Comparison of ENCODE assay signal across 28 cellular contexts in the genomic region with DNA sequence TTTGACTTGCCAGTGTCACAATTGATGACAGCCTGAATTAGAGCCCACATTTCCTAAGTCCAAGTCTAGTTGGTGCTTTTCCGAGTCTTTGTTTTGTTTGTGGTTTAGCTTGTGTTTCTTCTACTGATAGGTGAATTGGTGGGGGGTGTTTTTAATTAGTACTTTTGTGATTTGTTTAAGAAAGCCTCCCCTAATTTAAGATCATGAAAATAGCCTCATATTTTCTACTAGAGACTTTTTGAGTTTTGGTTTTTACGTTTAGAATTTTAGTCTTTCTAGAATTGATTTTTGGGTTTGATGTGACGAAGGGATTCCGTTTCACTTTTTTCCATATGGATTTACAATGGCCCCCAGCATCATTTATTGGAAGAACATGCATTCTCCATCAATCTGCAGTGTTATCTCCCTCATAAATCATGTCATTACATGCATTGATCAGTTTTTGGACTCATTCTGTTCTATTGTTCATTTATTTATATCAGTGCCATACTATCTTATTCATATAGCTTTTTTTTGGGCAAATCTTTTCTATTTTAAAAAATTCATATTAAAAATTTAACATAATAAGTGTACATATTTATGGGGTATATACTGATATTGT.
"Had no signal": no experiment of that assay in that cellular context is flagged by ENCODE, and none has a peak within 500 bp of the region (broad histone marks: within the 10 kb centered on the region; RNA-seq: fewer than 3 reads in every experiment).

No MANE protein-coding gene starts in this region.

- H3K4me3 ChIP-seq: ascending aorta, sigmoid colon, uterus had no signal

- H3K36me3 ChIP-seq: ascending aorta, sigmoid colon, uterus had no signal

- H3K4me3 Mint-ChIP-seq: activated CD4-positive, alpha-beta memory T cell treated with anti-CD3 and anti-CD28 coated beads, Interleukin-2, amount 10 ng/mL, durations not matched to agents 7 days and 5 days; activated CD4-positive, alpha-beta T cell treated with anti-CD3 and anti-CD28 coated beads, Interleukin-2, amount 10 ng/mL, durations not matched to agents 7 days and 5 days; activated naive CD4-positive, alpha-beta T cell treated with anti-CD3 and anti-CD28 coated beads, Interleukin-2, amount 10 ng/mL, durations not matched to agents 7 days and 5 days; activated naive CD8-positive, alpha-beta T cell treated with anti-CD3 and anti-CD28 coated beads, Interleukin-2, amount 10 ng/mL, durations not matched to agents 7 days and 5 days; activated T-cell treated with anti-CD3 and anti-CD28 coated beads, Interleukin-2, amount 50 U/mL, for 24 hours; brain; dendritic cell treated with granulocyte-macrophage colony-stimulating factor and Interleukin-4, amounts not matched to agents 40 ng/mL and 50 ng/mL, for 4 days; immature natural killer cell; nephron; stimulated activated effector memory CD8-positive, alpha-beta T cell treated with anti-CD3 and anti-CD28 coated beads, Interleukin-12 subunit alpha, Interleukin-12 subunit beta, amount 100 ng/mL, for 72 hours; stimulated activated naive CD8-positive, alpha-beta T cell treated with anti-CD3 and anti-CD28 coated beads, Interleukin-15, Interleukin-2, amounts not matched to agents 100 ng/mL and 50 ng/mL, for 24 hours; type B pancreatic cell had no signal

- FAIRE-seq: frontal cortex, kidney, small intestine had no signal

- ATAC-seq: stimulated activated effector memory CD8-positive, alpha-beta T cell treated with anti-CD3 and anti-CD28 coated beads, Interleukin-12 subunit alpha, Interleukin-12 subunit beta, amount 100 ng/mL, for 72 hours had no signal

- DNase-seq: activated CD4-positive, alpha-beta memory T cell treated with anti-CD3 and anti-CD28 coated beads, Interleukin-2, amount 10 ng/mL, durations not matched to agents 7 days and 5 days; activated CD4-positive, alpha-beta T cell treated with anti-CD3 and anti-CD28 coated beads for 1 hour; activated CD4-positive, alpha-beta T cell treated with anti-CD3 and anti-CD28 coated beads, Interleukin-2, amount 10 ng/mL, durations not matched to agents 7 days and 5 days; activated CD8-positive, alpha-beta memory T cell treated with anti-CD3 and anti-CD28 coated beads, Interleukin-2, amount 50 U/mL, for 48 hours; activated gamma-delta T cell; activated naive CD4-positive, alpha-beta T cell treated with anti-CD3 and anti-CD28 coated beads, Interleukin-2, amount 10 ng/mL, durations not matched to agents 7 days and 5 days; activated naive CD8-positive, alpha-beta T cell treated with anti-CD3 and anti-CD28 coated beads, Interleukin-2, amount 10 ng/mL, durations not matched to agents 7 days and 5 days; activated T-cell treated with anti-CD3 and anti-CD28 coated beads, Interleukin-2, amount 50 U/mL, for 24 hours; caudate nucleus; effector CD4-positive, alpha-beta T cell; glutamatergic neuron; hypothalamus; immature natural killer cell; kidney; sigmoid colon; small intestine; stimulated activated CD4-positive, alpha-beta T cell treated with anti-CD3 and anti-CD28 coated beads, Interleukin-4, amount 100 ng/mL, for 24 hours; uterus had no signal

- H3K27me3 ChIP-seq: ascending aorta, sigmoid colon, uterus had no signal

- H3K4me1 Mint-ChIP-seq: activated CD4-positive, alpha-beta memory T cell treated with anti-CD3 and anti-CD28 coated beads, Interleukin-2, amount 10 ng/mL, durations not matched to agents 7 days and 5 days; activated CD4-positive, alpha-beta T cell treated with anti-CD3 and anti-CD28 coated beads, Interleukin-2, amount 10 ng/mL, durations not matched to agents 7 days and 5 days; activated naive CD4-positive, alpha-beta T cell treated with anti-CD3 and anti-CD28 coated beads, Interleukin-2, amount 10 ng/mL, durations not matched to agents 7 days and 5 days; activated naive CD8-positive, alpha-beta T cell treated with anti-CD3 and anti-CD28 coated beads, Interleukin-2, amount 10 ng/mL, durations not matched to agents 7 days and 5 days; stimulated activated effector memory CD8-positive, alpha-beta T cell treated with anti-CD3 and anti-CD28 coated beads, Interleukin-12 subunit alpha, Interleukin-12 subunit beta, amount 100 ng/mL, for 72 hours had no signal

- H3K27ac ChIP-seq: ascending aorta, epithelial cell of prostate had no signal

- H3K9me3 ChIP-seq: ascending aorta, sigmoid colon, uterus had no signal

- H3K4me1 ChIP-seq: ascending aorta, uterus had no signal

- H3K27ac Mint-ChIP-seq: activated CD4-positive, alpha-beta memory T cell treated with anti-CD3 and anti-CD28 coated beads, Interleukin-2, amount 10 ng/mL, durations not matched to agents 7 days and 5 days; activated CD4-positive, alpha-beta T cell treated with anti-CD3 and anti-CD28 coated beads, Interleukin-2, amount 10 ng/mL, durations not matched to agents 7 days and 5 days; activated naive CD4-positive, alpha-beta T cell treated with anti-CD3 and anti-CD28 coated beads, Interleukin-2, amount 10 ng/mL, durations not matched to agents 7 days and 5 days; activated naive CD8-positive, alpha-beta T cell treated with anti-CD3 and anti-CD28 coated beads, Interleukin-2, amount 10 ng/mL, durations not matched to agents 7 days and 5 days; activated T-cell treated with anti-CD3 and anti-CD28 coated beads, Interleukin-2, amount 50 U/mL, for 24 hours; brain; dendritic cell treated with granulocyte-macrophage colony-stimulating factor and Interleukin-4, amounts not matched to agents 40 ng/mL and 50 ng/mL, for 4 days; immature natural killer cell; nephron; progenitor cell of endocrine pancreas; stimulated activated effector memory CD8-positive, alpha-beta T cell treated with anti-CD3 and anti-CD28 coated beads, Interleukin-12 subunit alpha, Interleukin-12 subunit beta, amount 100 ng/mL, for 72 hours; stimulated activated naive CD8-positive, alpha-beta T cell treated with anti-CD3 and anti-CD28 coated beads, Interleukin-15, Interleukin-2, amounts not matched to agents 100 ng/mL and 50 ng/mL, for 24 hours; type B pancreatic cell had no signal

- H3K27me3 Mint-ChIP-seq: activated CD4-positive, alpha-beta memory T cell treated with anti-CD3 and anti-CD28 coated beads, Interleukin-2, amount 10 ng/mL, durations not matched to agents 7 days and 5 days; activated CD4-positive, alpha-beta T cell treated with anti-CD3 and anti-CD28 coated beads, Interleukin-2, amount 10 ng/mL, durations not matched to agents 7 days and 5 days; activated naive CD4-positive, alpha-beta T cell treated with anti-CD3 and anti-CD28 coated beads, Interleukin-2, amount 10 ng/mL, durations not matched to agents 7 days and 5 days; activated naive CD8-positive, alpha-beta T cell treated with anti-CD3 and anti-CD28 coated beads, Interleukin-2, amount 10 ng/mL, durations not matched to agents 7 days and 5 days; activated T-cell treated with anti-CD3 and anti-CD28 coated beads, Interleukin-2, amount 50 U/mL, for 24 hours; dendritic cell treated with granulocyte-macrophage colony-stimulating factor and Interleukin-4, amounts not matched to agents 40 ng/mL and 50 ng/mL, for 4 days; progenitor cell of endocrine pancreas; stimulated activated naive CD8-positive, alpha-beta T cell treated with anti-CD3 and anti-CD28 coated beads, Interleukin-15, Interleukin-2, amounts not matched to agents 100 ng/mL and 50 ng/mL, for 24 hours; type B pancreatic cell had no signal

- H3K36me3 Mint-ChIP-seq: activated naive CD4-positive, alpha-beta T cell treated with anti-CD3 and anti-CD28 coated beads, Interleukin-2, amount 10 ng/mL, durations not matched to agents 7 days and 5 days; stimulated activated effector memory CD8-positive, alpha-beta T cell treated with anti-CD3 and anti-CD28 coated beads, Interleukin-12 subunit alpha, Interleukin-12 subunit beta, amount 100 ng/mL, for 72 hours; type B pancreatic cell had no signal

- H3K9me3 Mint-ChIP-seq: activated CD4-positive, alpha-beta memory T cell treated with anti-CD3 and anti-CD28 coated beads, Interleukin-2, amount 10 ng/mL, durations not matched to agents 7 days and 5 days; activated CD4-positive, alpha-beta T cell treated with anti-CD3 and anti-CD28 coated beads, Interleukin-2, amount 10 ng/mL, durations not matched to agents 7 days and 5 days; activated naive CD4-positive, alpha-beta T cell treated with anti-CD3 and anti-CD28 coated beads, Interleukin-2, amount 10 ng/mL, durations not matched to agents 7 days and 5 days; activated naive CD8-positive, alpha-beta T cell treated with anti-CD3 and anti-CD28 coated beads, Interleukin-2, amount 10 ng/mL, durations not matched to agents 7 days and 5 days; activated T-cell treated with anti-CD3 and anti-CD28 coated beads, Interleukin-2, amount 50 U/mL, for 24 hours; brain; dendritic cell treated with granulocyte-macrophage colony-stimulating factor and Interleukin-4, amounts not matched to agents 40 ng/mL and 50 ng/mL, for 4 days; immature natural killer cell; nephron; stimulated activated effector memory CD8-positive, alpha-beta T cell treated with anti-CD3 and anti-CD28 coated beads, Interleukin-12 subunit alpha, Interleukin-12 subunit beta, amount 100 ng/mL, for 72 hours; stimulated activated naive CD8-positive, alpha-beta T cell treated with anti-CD3 and anti-CD28 coated beads, Interleukin-15, Interleukin-2, amounts not matched to agents 100 ng/mL and 50 ng/mL, for 24 hours; type B pancreatic cell had no signal
